Comparison of ENCODE assay signal across 20 cellular contexts in the genomic region with DNA sequence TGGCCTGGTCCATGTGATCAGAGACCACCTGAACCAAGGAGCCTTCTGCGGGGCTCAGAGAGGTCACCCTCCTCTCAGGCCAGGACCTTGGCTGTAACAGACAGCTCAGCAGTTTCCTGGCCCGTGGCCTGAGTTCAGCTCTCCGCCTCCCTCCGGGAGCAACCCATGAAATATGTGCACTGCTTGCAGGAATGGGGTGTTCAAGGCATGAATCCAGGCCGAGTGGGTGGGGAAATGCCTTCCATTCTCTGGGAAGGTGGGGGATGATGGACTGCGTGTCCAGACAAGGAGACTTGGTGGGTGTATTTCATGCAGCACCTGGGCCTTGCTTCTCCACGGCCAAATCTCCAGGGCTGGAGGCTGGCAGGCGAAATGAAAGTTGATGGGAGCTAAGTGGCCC. TPM values are rescaled to one million over a fixed set of nuclear protein-coding genes. Genes with fewer than 3 reads are reported as not detected.
DNase-seq lines count a peak whose midpoint lies in the region; ATAC-seq and TF ChIP-seq lines count a peak whose summit lies in the region.
"Had no signal": no experiment of that assay in that cellular context is flagged by ENCODE, and none has a peak within 500 bp of the region (broad histone marks: within the 10 kb centered on the region; RNA-seq: fewer than 3 reads in every experiment).

No MANE protein-coding gene starts in this region.

- TF ChIP-seq CTCF in AG10803 (conservative IDR thresholded peaks at IDR 0.05; ENCODE audit: low read length), result no peak
- no peak for TF ChIP-seq CTCF in foreskin keratinocyte (conservative IDR thresholded peaks at IDR 0.05)
- no peak for TF ChIP-seq CTCF in neutrophil (IDR thresholded peaks at IDR 0.05)
- no peak for TF ChIP-seq CTCF in CD4-positive, alpha-beta T cell (IDR thresholded peaks at IDR 0.05)

- intact Hi-C loops in CD4-positive, alpha-beta T cell (cut with DNase I, micrococcal nuclease), result no loop called here

- H3K27me3 Mint-ChIP-seq in CD4-positive, alpha-beta T cell, result peaks cover 40% of the 10 kb centered on the region

- peak overlapping the region; percentile 40 for H3K27ac ChIP-seq in foreskin keratinocyte
- H3K27ac ChIP-seq in neutrophil, result peak overlapping the region; percentile 61
- H3K27ac ChIP-seq in CD4-positive, alpha-beta T cell (ENCODE audit: low read depth, low read length), result no peak overlapping the region
- H3K27ac ChIP-seq: upper lobe of right lung had no signal

- H3K4me1 Mint-ChIP-seq in CD4-positive, alpha-beta T cell (ENCODE audit: low read depth), result no peaks in the 10 kb centered on the region
- H3K4me1 Mint-ChIP-seq: neural crest cell had no signal

- H3K4me3 ChIP-seq in AG10803 (ENCODE audit: low read length) (no peak overlapping the region; the same call in 1 of the 2 replicates), neutrophil (ENCODE audit: low read depth in 1 of 2, low read length in 1 of 2) (no peak overlapping the region)
- H3K4me3 ChIP-seq: upper lobe of right lung had no signal

- H3K9me3 ChIP-seq in neutrophil, result no peaks in the 10 kb centered on the region
- no peaks in the 10 kb centered on the region for H3K9me3 ChIP-seq in CD4-positive, alpha-beta T cell (ENCODE audit: control insufficient read depth, low read length)
- H3K9me3 ChIP-seq: upper lobe of right lung had no signal

- POLR2A ChIA-PET in CD4-positive, alpha-beta T cell (lab: Charles Lee), result no interaction called here

- H3K36me3 ChIP-seq in neutrophil, result peaks cover 49% of the 10 kb centered on the region
- H3K36me3 ChIP-seq: upper lobe of right lung had no signal

- ATAC-seq in foreskin keratinocyte (peak; percentile 72), GM21515 (IDR thresholded peaks at IDR 0.05; ENCODE audit: unreplicated experiment) (no peak)
- ATAC-seq in CD4-positive, alpha-beta T cell (ENCODE audit: poor library complexity), result no peak
- ATAC-seq: Panc1, upper lobe of right lung had no signal

- H3K4me3 Mint-ChIP-seq in CD4-positive, alpha-beta T cell, result no peak overlapping the region
- H3K4me3 Mint-ChIP-seq: activated CD4-positive, alpha-beta memory T cell treated with anti-CD3 and anti-CD28 coated beads for 36 hours; activated T-helper 1 cell treated with anti-CD3 and anti-CD28 coated beads, Interleukin-12 subunit alpha, Interleukin-12 subunit beta, Interleukin-2, Interleukin-4 antibody, amounts not matched to agents 30 ng/mL and 10 ng/mL and 1 ng/mL, durations not matched to agents 14 hours and 24 hours and 36 hours; neural crest cell had no signal

- no peaks in the 10 kb centered on the region for H3K36me3 Mint-ChIP-seq in CD4-positive, alpha-beta T cell (ENCODE audit: low read depth)
- H3K36me3 Mint-ChIP-seq: activated CD4-positive, alpha-beta memory T cell treated with anti-CD3 and anti-CD28 coated beads for 36 hours had no signal

- H3K4me1 ChIP-seq in foreskin keratinocyte (peaks cover 19% of the 10 kb centered on the region), neutrophil (ENCODE audit: control insufficient read depth in 1 of 2, insufficient read depth in 1 of 2, low read depth in 1 of 2, low read length in 1 of 2) (peaks cover 61% of the 10 kb centered on the region in 2 experiments)

- H3K27me3 ChIP-seq in foreskin keratinocyte (no peaks in the 10 kb centered on the region), neutrophil (no peaks in the 10 kb centered on the region)
- H3K27me3 ChIP-seq in CD4-positive, alpha-beta T cell (ENCODE audit: control insufficient read depth, insufficient read depth, low read length), result peaks cover 24% of the 10 kb centered on the region

- no peak overlapping the region for H3K27ac Mint-ChIP-seq in CD4-positive, alpha-beta T cell
- H3K27ac Mint-ChIP-seq: activated CD4-positive, alpha-beta memory T cell treated with anti-CD3 and anti-CD28 coated beads for 36 hours; activated T-helper 1 cell treated with anti-CD3 and anti-CD28 coated beads, Interleukin-12 subunit alpha, Interleukin-12 subunit beta, Interleukin-2, Interleukin-4 antibody, amounts not matched to agents 30 ng/mL and 10 ng/mL and 1 ng/mL, durations not matched to agents 14 hours and 24 hours and 36 hours had no signal

- peak; percentile 56 for DNase-seq in AG10803 (ENCODE audit: low read depth)
- DNase-seq in amniotic epithelial cell (ENCODE audit: low read depth), result peak; percentile 54
- peak; percentile 87 to 96 for DNase-seq in foreskin keratinocyte
- no peak for DNase-seq in stimulated activated CD4-positive, alpha-beta T cell treated with anti-CD3 and anti-CD28 coated beads, Interleukin-2, amount 100 ng/mL, for 24 hours
- no peak for DNase-seq in CD4-positive, alpha-beta T cell
- DNase-seq in superior temporal gyrus (ENCODE audit: extremely low spot score), result no peak
- DNase-seq: activated CD4-positive, alpha-beta memory T cell treated with anti-CD3 and anti-CD28 coated beads for 36 hours; aorta; mesendoderm; MV-4-11; small intestine; stimulated activated naive B cell treated with anti-CD40 and anti-IgM and Interleukin-4, amounts not matched to agents 10 μg/mL and 1 μg/mL and 100 μg/mL, for 72 hours; upper lobe of right lung had no signal

- no peaks in the 10 kb centered on the region for H3K9me3 Mint-ChIP-seq in CD4-positive, alpha-beta T cell
- H3K9me3 Mint-ChIP-seq: activated CD4-positive, alpha-beta memory T cell treated with anti-CD3 and anti-CD28 coated beads for 36 hours; activated T-helper 1 cell treated with anti-CD3 and anti-CD28 coated beads, Interleukin-12 subunit alpha, Interleukin-12 subunit beta, Interleukin-2, Interleukin-4 antibody, amounts not matched to agents 30 ng/mL and 10 ng/mL and 1 ng/mL, durations not matched to agents 14 hours and 24 hours and 36 hours; neural crest cell; stimulated activated naive B cell treated with anti-CD40 and anti-IgM and Interleukin-4, amounts not matched to agents 10 μg/mL and 1 μg/mL and 100 μg/mL, for 72 hours had no signal

- CTCF ChIA-PET in CD4-positive, alpha-beta T cell (lab: Charles Lee), result no interaction called here

RNA-seq across cellular contexts. Expression of gene SIRPA, which starts 46.0 kb away (rescaled TPM):
- total RNA-seq in foreskin keratinocyte, result 26.8 and 35.1 TPM in 2 replicates
- polyA plus RNA-seq in foreskin keratinocyte, result 24.1 and 28.7 TPM in 2 replicates
- under 1 TPM; 0.60 to 0.64 TPM for total RNA-seq in CD4-positive, alpha-beta T cell
- total RNA-seq: activated CD4-positive, alpha-beta memory T cell treated with anti-CD3 and anti-CD28 coated beads for 36 hours; activated T-helper 1 cell treated with anti-CD3 and anti-CD28 coated beads, Interleukin-12 subunit alpha, Interleukin-12 subunit beta, Interleukin-2, Interleukin-4 antibody, amounts not matched to agents 30 ng/mL and 10 ng/mL and 1 ng/mL, durations not matched to agents 14 hours and 24 hours and 36 hours had no signal

RNA-seq across cellular contexts. Expression of gene PDYN, which starts 52.6 kb away (rescaled TPM):
- not detected in 2 replicates for total RNA-seq in foreskin keratinocyte
- not detected in 2 replicates for polyA plus RNA-seq in foreskin keratinocyte
- total RNA-seq in CD4-positive, alpha-beta T cell, result not detected
- total RNA-seq: activated CD4-positive, alpha-beta memory T cell treated with anti-CD3 and anti-CD28 coated beads for 36 hours; activated T-helper 1 cell treated with anti-CD3 and anti-CD28 coated beads, Interleukin-12 subunit alpha, Interleukin-12 subunit beta, Interleukin-2, Interleukin-4 antibody, amounts not matched to agents 30 ng/mL and 10 ng/mL and 1 ng/mL, durations not matched to agents 14 hours and 24 hours and 36 hours; aorta; fibroblast of villous mesenchyme; upper lobe of right lung had no signal
- polyA plus RNA-seq: AG04450, aorta had no signal

Comparison
In these comparisons a context has a peak if more than half of its experiments do, and no peak if none do; other contexts are left out.
1. DNase-seq: peak in AG10803 (single experiment), amniotic epithelial cell (single experiment) and foreskin keratinocyte (2 of 2); none in stimulated activated CD4-positive, alpha-beta T cell treated with anti-CD3 and anti-CD28 coated beads, Interleukin-2, amount 100 ng/mL, for 24 hours (0 of 2), CD4-positive, alpha-beta T cell (0 of 10) and superior temporal gyrus (single experiment).
2. RNA of gene SIRPA, which starts 46.0 kb away (total RNA-seq): 26.8 to 35.1 TPM in foreskin keratinocyte; 0.60 to 0.64 TPM in CD4-positive, alpha-beta T cell; every median in the first group is over 10 times any median in the second.